ENCODE assay signal across 9 cellular contexts in the genomic region with DNA sequence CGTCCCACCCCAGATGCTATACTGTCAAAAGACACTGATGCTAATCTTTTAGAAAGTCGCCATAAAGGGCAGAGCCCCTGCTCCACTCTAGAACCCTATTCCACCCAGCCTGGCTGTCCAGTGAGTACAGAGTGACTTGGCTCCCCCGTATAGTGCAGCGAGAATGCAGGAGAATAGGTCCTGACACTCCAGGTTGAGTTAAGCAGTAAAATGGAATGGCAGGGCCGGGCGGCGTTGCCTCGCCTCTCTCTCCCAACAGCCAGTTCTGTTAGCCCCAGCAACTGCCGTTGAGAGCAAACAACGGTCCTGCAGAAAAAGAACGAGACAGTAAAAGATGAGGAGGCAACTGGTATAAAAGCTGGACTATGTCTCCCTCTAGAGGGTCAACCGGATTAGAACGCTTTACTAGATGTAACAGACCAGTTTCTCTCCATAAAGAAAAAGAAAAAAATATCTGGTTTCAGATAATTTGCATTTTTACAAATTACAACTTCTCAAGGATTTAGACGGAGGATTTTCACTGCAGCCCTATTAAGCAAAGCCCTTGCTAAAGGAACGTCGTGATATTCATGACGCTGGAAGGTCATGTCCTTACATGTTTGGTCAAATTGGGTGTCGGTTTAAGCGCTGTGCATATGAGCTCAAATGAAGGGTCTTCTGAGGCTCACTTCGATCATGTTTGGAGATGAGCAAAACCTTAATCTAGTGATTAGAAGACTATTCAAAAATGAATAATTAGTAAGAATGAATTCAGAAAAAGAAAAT.
DNase-seq lines count a peak whose midpoint lies in the region; ATAC-seq and TF ChIP-seq lines count a peak whose summit lies in the region.
"Had no signal": no experiment of that assay in that cellular context is flagged by ENCODE, and none has a peak within 500 bp of the region (broad histone marks: within the 10 kb centered on the region; RNA-seq: fewer than 3 reads in every experiment).

No MANE protein-coding gene starts in this region.

- dilution Hi-C loops in mammary epithelial cell (cut with HindIII; ENCODE audit: low sequenced_read_pairs): no loop called here

- peaks cover 13% of the 10 kb centered on the region for H3K27me3 ChIP-seq in mammary epithelial cell (ENCODE audit: insufficient read depth, low read length)

- TF ChIP-seq CTCF in AG09309 (IDR thresholded peaks at IDR 0.05; ENCODE audit: control insufficient read depth, insufficient read depth, low read depth, low read length, missing control alignments) (peak; percentile 68), mammary epithelial cell (conservative IDR thresholded peaks at IDR 0.05 in 1 of 2, IDR thresholded peaks at IDR 0.05 in 1 of 2; ENCODE audit: extremely low read depth in 1 of 2, insufficient read depth in 1 of 2, low read depth in 1 of 2, low read length in 2 of 2) (peak; percentile 61 to 74)

- WGBS in mammary epithelial cell (ENCODE audit: low coverage, missing lambda C conversion rate): 7% methylated on average over 18 of the region's 20 CpGs

- no TSS peak for BruUV-seq in mammary epithelial cell (replicated peaks; lab: Mats Ljungman, UMichigan)

- intact Hi-C loops in mammary epithelial cell (cut with micrococcal nuclease): loop anchor here (1.0 to 10.0 kb wide), 9 partner anchors 17 to 1935 kb away; partner anchors contain the start of gene USP15

- H2AFZ ChIP-seq in mammary epithelial cell (ENCODE audit: low read depth, low read length): peak overlapping the region; percentile 97

- H3K4me3 ChIP-seq in AG09309 (ENCODE audit: control insufficient read depth, low read depth, low read length) (peak overlapping the region; percentile 27), mammary epithelial cell (replicated peaks in 1 of 3; ENCODE audit: insufficient read depth in 1 of 3, low read depth in 2 of 3, low read length in 3 of 3) (peak overlapping the region; percentile 40 to 52 (median 52)), skin epidermis (peak overlapping the region; percentile 16 to 45 (median 30))
- H3K4me3 ChIP-seq: SJSA1 had no signal

- H3K27ac ChIP-seq in mammary epithelial cell (ENCODE audit: insufficient read depth, low read depth, low read length) (peak overlapping the region; percentile 60), skin epidermis (peak overlapping the region in 2 of 21 experiments; percentile 31 to 59)
- H3K27ac ChIP-seq: SJSA1 had no signal

- H3K9me3 ChIP-seq in mammary epithelial cell (replicated peaks; ENCODE audit: insufficient read depth, low read length): no peaks in the 10 kb centered on the region

- peak overlapping the region; percentile 100 for H3K4me2 ChIP-seq in mammary epithelial cell (ENCODE audit: insufficient read depth, low read depth, low read length)

- peaks cover 44% of the 10 kb centered on the region for H3K4me1 ChIP-seq in mammary epithelial cell (ENCODE audit: insufficient read depth, low read length)

- in situ Hi-C loops in mammary epithelial cell (cut with MboI; ENCODE audit: low sequenced_read_pairs in 2 of 2): loop anchor here in 1 of 2 donors (25.0 kb wide), 1 partner anchor 1505 kb away; no protein-coding TSS in a partner anchor

- H4K20me1 ChIP-seq in mammary epithelial cell (ENCODE audit: insufficient read depth, low read length): no peaks in the 10 kb centered on the region

- no peak overlapping the region for H3K9ac ChIP-seq in mammary epithelial cell (ENCODE audit: insufficient read depth, low read length)

- peak; percentile 94 for ATAC-seq in GM18858 (IDR thresholded peaks at IDR 0.05; ENCODE audit: unreplicated experiment)
- ATAC-seq in HG03060 (IDR thresholded peaks at IDR 0.05; ENCODE audit: low read depth, unreplicated experiment): peak; percentile 91

- no peaks in the 10 kb centered on the region for H3K79me2 ChIP-seq in mammary epithelial cell (ENCODE audit: insufficient read depth, low read length)

- CTCF ChIA-PET in mammary epithelial cell (lab: Charles Lee; ENCODE audit: low non-redundant PET): interaction anchor here (0.5 kb wide), 1 partner anchor 689 kb away, joined by 3 read pairs; no protein-coding TSS in a partner anchor

- DNase-seq in AG09309 (ENCODE audit: low read depth) (peak; percentile 61), NCI-H1930 (lab: John Stamatoyannopoulos, UW) (peak; percentile 58 to 61), T1000 (lab: John Stamatoyannopoulos, UW) (peak; percentile 76), mammary epithelial cell (peak; percentile 75), iPS-NIHi7 (ENCODE audit: extremely low spot score) (peak; percentile 80)

- H3K36me3 ChIP-seq in mammary epithelial cell (ENCODE audit: insufficient read depth, low read length): no peaks in the 10 kb centered on the region
- H3K36me3 ChIP-seq: SJSA1 had no signal
